ENCODE assay signal across 8 cellular contexts in the genomic region with DNA sequence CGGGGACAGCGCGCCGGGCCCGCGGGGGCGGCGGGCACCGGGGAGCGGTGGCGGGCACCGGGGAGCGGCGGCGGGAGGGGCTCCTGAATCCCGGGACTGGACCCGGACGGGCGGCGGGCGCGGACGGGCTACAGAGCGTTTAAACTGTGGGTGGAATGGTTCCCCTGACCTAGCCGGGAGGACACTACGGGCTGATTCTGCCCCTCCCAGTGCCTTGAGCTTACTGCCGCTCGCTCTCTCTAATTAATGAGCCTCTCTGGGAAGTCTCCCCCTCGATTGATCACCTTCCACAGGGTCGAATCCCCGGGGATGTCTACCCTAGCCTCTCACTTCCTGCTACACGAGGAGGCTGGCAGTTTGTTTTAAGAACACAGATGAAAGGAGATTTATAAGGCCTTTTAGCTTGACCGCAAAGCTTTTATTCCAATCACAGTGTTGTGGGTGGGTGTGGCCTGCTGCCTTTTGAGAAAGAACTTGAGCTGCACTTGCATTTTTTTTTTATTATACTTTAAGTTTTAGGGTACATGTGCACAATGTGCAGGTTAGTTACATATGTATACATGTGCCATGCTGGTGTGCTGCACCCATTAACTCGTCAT. TPM values are rescaled to one million over a fixed set of nuclear protein-coding genes. Genes with fewer than 3 reads are reported as not detected.
DNase-seq lines count a peak whose midpoint lies in the region; ATAC-seq, FAIRE-seq and TF ChIP-seq lines count a peak whose summit lies in the region.

No MANE protein-coding gene starts in this region.

- in situ Hi-C loops in HepG2 (cut with HindIII; ENCODE audit: extremely low pct_ligation_motif_present, low pct_unique_long_range_greater_than_20kb), result no loop called here

- TF ChIP-seq RAD21 in HepG2 (CRISPR knock-in tag; IDR thresholded peaks at IDR 0.05), result no peak

- no peak for FAIRE-seq in HepG2 (lab: Jason Lieb, UNC)
- no peak for FAIRE-seq in RCC 7860 (lab: Jason Lieb, UNC)

- peaks cover 40% of the 10 kb centered on the region for H3K79me2 ChIP-seq in DOHH2 (ENCODE audit: control insufficient read depth, low read length)
- H3K79me2 ChIP-seq in HepG2 (ENCODE audit: insufficient read depth, low read length), result no peaks in the 10 kb centered on the region

- H3F3A ChIP-seq in DOHH2 (ENCODE audit: control insufficient read depth, insufficient read depth), result peaks cover 3% of the 10 kb centered on the region; the same call in 1 of the 2 replicates

- CTCF ChIA-PET in HepG2 (lab: Yijun Ruan, JAX; ENCODE audit: low intra/inter-chr PET ratio, low total read pairs), result no interaction called here

- 36% methylated on average over 4 of the region's 34 CpGs for whole genome bisulfite sequencing in HepG2 (ENCODE audit: low lambda C conversion rate)
- 0 to 5% methylated on average over 9 to 16 of the region's 34 CpGs for WGBS in tibial nerve, 2 donors

- no peaks in the 10 kb centered on the region for H3K27me3 ChIP-seq in DOHH2 (ENCODE audit: control insufficient read depth, low read length)
- peaks cover 4 to 27% of the 10 kb centered on the region in 2 experiments for H3K27me3 ChIP-seq in HepG2 (ENCODE audit: control insufficient read depth in 1 of 2, insufficient read depth in 2 of 2, low read length in 2 of 2)
- H3K27me3 ChIP-seq in tibial nerve, result no peaks in the 10 kb centered on the region

- H4K20me1 ChIP-seq in DOHH2 (ENCODE audit: control insufficient read depth, insufficient read depth, low read depth, low read length) (no peaks in the 10 kb centered on the region), HepG2 (ENCODE audit: insufficient read depth, low read length) (no peaks in the 10 kb centered on the region)

- H3K27ac ChIP-seq in DOHH2 (ENCODE audit: low read depth, low read length) (peak overlapping the region; percentile 63), HepG2 (ENCODE audit: extremely low read length, insufficient read depth, low read length) (no peak overlapping the region), tibial nerve (peak overlapping the region in 3 of 4 donors; percentile 75 to 86 (median 84))

- ATAC-seq in HepG2, result no peak; the same call in 2 of the 3 replicates

- H2AFZ ChIP-seq in HepG2 (ENCODE audit: low read length), result no peak overlapping the region

- H3K36me3 ChIP-seq in DOHH2 (ENCODE audit: control insufficient read depth, low read length) (no peaks in the 10 kb centered on the region), HepG2 (replicated peaks in 1 of 2; ENCODE audit: control insufficient read depth in 1 of 2, insufficient read depth in 2 of 2, low read length in 2 of 2) (no peaks in the 10 kb centered on the region), tibial nerve (no peaks in the 10 kb centered on the region)

- no TSS peak for BruUV-seq in HepG2 (replicated peaks; lab: Mats Ljungman, UMichigan)

- no peak overlapping the region for H3K9ac ChIP-seq in HepG2 (ENCODE audit: insufficient read depth, low read depth, low read length)

- TF ChIP-seq CTCF in DOHH2 (IDR thresholded peaks at IDR 0.05; ENCODE audit: low read depth, low read length, poor library complexity, severe bottlenecking) (no peak), HepG2 (CRISPR knock-in tag; IDR thresholded peaks at IDR 0.05) (no peak), tibial nerve (IDR thresholded peaks at IDR 0.05) (no peak)

- H3K4me3 ChIP-seq in DOHH2 (ENCODE audit: low read length) (peak overlapping the region; percentile 82), HepG2 (replicated peaks in 1 of 3; ENCODE audit: insufficient read depth in 1 of 3, low read depth in 2 of 3, low read length in 3 of 3) (peak overlapping the region; percentile 35 to 69 (median 44); a peak in 3 of 6 replicates), tibial nerve (peak overlapping the region; percentile 54 to 79 (median 68))

- DNase-seq in HT-29 (ENCODE audit: low spot score), result peak; percentile 10
- peak; percentile 29 for DNase-seq in amniotic epithelial cell (ENCODE audit: low read depth)
- no peak for DNase-seq in HepG2 (ENCODE audit: low spot score)
- DNase-seq in tibial nerve (ENCODE audit: low spot score in 2 of 2), result no peak
- no peak for DNase-seq in SK-N-DZ (ENCODE audit: low spot score)
- no peak for DNase-seq in RCC 7860 (ENCODE audit: low spot score)
- DNase-seq in GDM1 (lab: John Stamatoyannopoulos, UW), result no peak

- TF ChIP-seq POLR2A in HepG2 (IDR thresholded peaks at IDR 0.05; ENCODE audit: insufficient read depth in 1 of 2, low read depth in 2 of 2, low read length in 2 of 2), result no peak
- TF ChIP-seq POLR2A in tibial nerve (IDR thresholded peaks at IDR 0.05), result no peak

- intact Hi-C loops in HepG2 (cut with micrococcal nuclease; ENCODE audit: unreplicated experiment), result no loop called here

- no peak for TF ChIP-seq EP300 in HepG2 (IDR thresholded peaks at IDR 0.05; ENCODE audit: low read depth in 2 of 2, low read length in 2 of 2)
- TF ChIP-seq EP300 in HepG2 (CRISPR knock-in tag; IDR thresholded peaks at IDR 0.05; ENCODE audit: borderline replicate concordance), result no peak
- TF ChIP-seq EP300 in tibial nerve (IDR thresholded peaks at IDR 0.05), result no peak

- POLR2A ChIA-PET in HepG2 (lab: Yijun Ruan, JAX), result no interaction called here

- H3K4me1 ChIP-seq in DOHH2 (ENCODE audit: control insufficient read depth, low read length), result peaks cover 44% of the 10 kb centered on the region
- no peaks in the 10 kb centered on the region for H3K4me1 ChIP-seq in HepG2 (ENCODE audit: insufficient read depth, low read length)
- peaks cover 0 to 9% (median 0%) of the 10 kb centered on the region in 4 donors for H3K4me1 ChIP-seq in tibial nerve

- H3K9me2 ChIP-seq in DOHH2 (replicated peaks; ENCODE audit: control insufficient read depth, low read length), result no peaks in the 10 kb centered on the region

- H3K4me2 ChIP-seq in DOHH2 (ENCODE audit: low read length) (peak overlapping the region; percentile 73), HepG2 (ENCODE audit: low read depth, low read length) (peak overlapping the region; percentile 80)

- H3K9me3 ChIP-seq in DOHH2 (ENCODE audit: control insufficient read depth, insufficient read depth, low read length) (no peaks in the 10 kb centered on the region), HepG2 (ENCODE audit: low read length) (no peaks in the 10 kb centered on the region), tibial nerve (no peaks in the 10 kb centered on the region)

TF ChIP-seq in HepG2, 621 proteins besides CTCF, POLR2A, EP300 and RAD21 (continues in another document):
- no peak for TF ChIP-seq YEATS4 (CRISPR knock-in tag; IDR thresholded peaks at IDR 0.05; ENCODE audit: borderline replicate concordance)
- no peak for TF ChIP-seq ZNF496 (CRISPR knock-in tag; IDR thresholded peaks at IDR 0.05; ENCODE audit: insufficient replicate concordance)
- TF ChIP-seq SPEN (CRISPR knock-in tag; IDR thresholded peaks at IDR 0.05; ENCODE audit: low read depth), result no peak
- TF ChIP-seq GLI4 (CRISPR knock-in tag; IDR thresholded peaks at IDR 0.05; ENCODE audit: borderline replicate concordance), result no peak

RNA-seq across cellular contexts. Expression of gene GNAL, which starts 1.0 kb away (rescaled TPM):
- 0.13 and 0.23 TPM in 2 replicates for total RNA-seq in HT-29 (2014; rRNA removed; shearing (Covaris generic))
- total RNA-seq in HepG2 (2016; rRNA removed; fragmentation: Illumina TruSeq; extraction: Trizol) (1.3 and 1.4 TPM in 2 replicates), tibial nerve (10 to 100 TPM; 11.3 to 17.3 (median 14.4) TPM)
- 0.97 and 1.0 TPM in 2 replicates for total RNA-seq in HepG2 (2016; cell fraction: cytosol; rRNA removed; fragmentation: Illumina TruSeq; extraction: Trizol; ENCODE audit: low read depth)
- total RNA-seq in HepG2 (2016; cell fraction: insoluble cytoplasmic fraction; rRNA removed; fragmentation: Illumina TruSeq; extraction: Trizol), result 1.6 and 1.8 TPM in 2 replicates
- 2.8 and 3.0 TPM in 2 replicates for total RNA-seq in HepG2 (2016; cell fraction: membrane; rRNA removed; fragmentation: Illumina TruSeq; extraction: Trizol)
- total RNA-seq in HepG2 (2016; cell fraction: nucleus; rRNA removed; fragmentation: Illumina TruSeq; extraction: Trizol), result 1.2 and 1.8 TPM in 2 replicates
- 0.63 and 0.87 TPM in 2 replicates for polyA plus RNA-seq in HepG2 (2011; rRNA removed)
- polyA plus RNA-seq in HepG2 (2011; cell fraction: cytosol; rRNA removed), result 0.74 and 0.78 TPM in 2 replicates
- 0.45 and 0.61 TPM in 2 replicates for polyA plus RNA-seq in HepG2 (2011; cell fraction: nucleus; rRNA removed)
- 1.1 and 1.7 TPM in 2 replicates for polyA plus RNA-seq in HepG2 (2012)
- 1.6 and 1.7 TPM in 2 replicates for polyA plus RNA-seq in HepG2 (2016; cell fraction: cytosol; fragmentation: Illumina TruSeq; extraction: Trizol; ENCODE audit: low read depth)
- 1.2 and 1.4 TPM in 2 replicates for polyA plus RNA-seq in HepG2 (2016; cell fraction: insoluble cytoplasmic fraction; fragmentation: Illumina TruSeq; extraction: Trizol; ENCODE audit: low read depth)
- 1.9 and 2.7 TPM in 2 replicates for polyA plus RNA-seq in HepG2 (2016; cell fraction: membrane; fragmentation: Illumina TruSeq; extraction: Trizol; ENCODE audit: low read depth)
- polyA plus RNA-seq in HepG2 (2016; cell fraction: nucleus; fragmentation: Illumina TruSeq; extraction: Trizol; ENCODE audit: insufficient read depth, low read depth), result 0.96 and 1.1 TPM in 2 replicates
- polyA minus RNA-seq in HepG2 (2011; rRNA and poly(A)+ RNA removed; ENCODE audit: low replicate concordance), result 0.96 and 9.4 TPM in 2 replicates
- 1.1 and 2.1 TPM in 2 replicates for polyA minus RNA-seq in HepG2 (2011; cell fraction: cytosol; rRNA and poly(A)+ RNA removed)
- polyA minus RNA-seq in HepG2 (2011; cell fraction: nucleus; rRNA and poly(A)+ RNA removed), result 1.7 TPM in 2 replicates
- polyA plus RNA-seq in SK-N-DZ (2014; cell fraction: cytosol; rRNA removed), result 0.06 TPM in 1 of 2 replicates, not detected in the other
- polyA plus RNA-seq in SK-N-DZ (2014; cell fraction: nucleus; rRNA removed), result not detected in 2 replicates

Comparison
In these comparisons a context has a peak if more than half of its experiments do, and no peak if none do; other contexts are left out.
1. DNase-seq: peak in HT-29 (single experiment) and amniotic epithelial cell (single experiment); none in HepG2 (single experiment), tibial nerve (0 of 2), SK-N-DZ (single experiment), RCC 7860 (single experiment) and GDM1 (single experiment).
2. Peak in every context shown above with its lines, with median percentiles within 50 percentile points of each other: H3K4me3 ChIP-seq.